Comparison of ENCODE assay signal across 22 cellular contexts in the genomic region with DNA sequence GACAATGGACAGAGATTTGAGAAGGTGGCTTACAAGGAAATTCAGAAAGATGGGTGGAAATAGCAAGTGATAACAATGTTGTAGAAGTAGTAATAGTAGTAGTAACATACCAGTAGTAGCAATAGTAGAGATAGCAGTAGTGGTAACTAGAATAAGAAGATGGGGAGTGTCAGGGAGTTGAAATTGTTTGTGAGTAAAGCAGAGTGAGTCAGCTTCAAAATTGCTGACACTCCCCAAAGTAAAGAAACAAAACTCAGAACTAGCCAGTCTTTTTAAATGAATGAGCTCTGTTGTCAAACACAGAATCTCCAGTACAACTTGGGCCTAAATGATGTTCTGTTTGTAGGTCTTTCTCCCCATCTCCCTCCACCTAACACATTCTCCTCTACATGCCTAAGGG.
"Had no signal": no experiment of that assay in that cellular context is flagged by ENCODE, and none has a peak within 500 bp of the region (broad histone marks: within the 10 kb centered on the region; RNA-seq: fewer than 3 reads in every experiment).

No MANE protein-coding gene starts in this region.

- ATAC-seq: HepG2, Right ventricle myocardium inferior, SK-N-SH treated with all-trans-retinoic acid at 6 μM for 48 hours had no signal

- H3K4me1 ChIP-seq: Peyer's patch, SJCRH30 had no signal

- H3K9me3 ChIP-seq: Peyer's patch, SJCRH30 had no signal

- H3K4me3 ChIP-seq: PC-9, Peyer's patch, SJCRH30 had no signal

- H3K27me3 ChIP-seq: Peyer's patch, SJCRH30 had no signal

- H3K36me3 ChIP-seq: Peyer's patch, SJCRH30 had no signal

- H3K27ac ChIP-seq: HL-60, PC-9, Peyer's patch, SJCRH30 had no signal

- H3K4me2 ChIP-seq: PC-9 had no signal

- DNase-seq: IMR-90, Karpas-422, KG1, MM.1S, NCI-H1092 treated with DMSO at 0.1 percent for 48 hours, NCI-H1436, NCI-H187, NCI-H2029, NCI-H2081 treated with DMSO at 0.1 percent for 48 hours, NCI-H2171, NCI-H345, NCI-H446 treated with DMSO at 0.1 percent for 48 hours, NCI-H510A treated with DMSO at 0.1 percent for 48 hours, NCI-H526, PC-9, Peyer's patch, SHP77 treated with DMSO at 0.1 percent for 48 hours, SJCRH30 had no signal
